In the genomic region with DNA sequence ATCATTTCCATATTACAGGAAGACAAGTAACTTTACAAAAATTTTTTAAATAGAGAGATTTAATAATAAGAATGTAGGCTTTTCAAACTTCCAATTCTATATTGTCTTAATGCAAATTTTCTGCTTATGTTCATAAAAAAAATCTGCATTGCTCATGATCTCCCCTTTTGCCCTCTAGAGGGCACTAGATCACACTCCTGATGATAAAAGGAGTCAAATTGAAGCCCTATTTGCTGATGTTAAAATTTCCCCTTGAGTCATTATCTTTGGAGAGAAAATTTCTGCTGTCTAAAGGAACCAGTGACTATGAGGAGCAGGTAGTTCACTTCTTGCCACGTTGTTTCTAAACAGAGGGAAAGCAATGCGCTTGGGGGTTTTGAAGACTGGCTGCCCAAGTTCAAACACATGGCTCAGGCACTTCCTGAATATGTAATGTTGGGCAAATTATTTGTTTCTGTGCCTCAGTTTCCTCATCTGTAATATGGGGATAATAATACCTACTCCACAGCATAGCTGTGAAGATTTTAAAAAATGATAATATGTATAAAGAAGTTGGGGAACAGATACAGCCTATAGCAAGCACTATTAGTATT, we compare ENCODE assay signal across 8 cellular contexts.
DNase-seq lines count a peak whose midpoint lies in the region; ATAC-seq and TF ChIP-seq lines count a peak whose summit lies in the region.

No MANE protein-coding gene starts in this region.

- TF ChIP-seq CTCF in left ventricle myocardium inferior (IDR thresholded peaks at IDR 0.05; ENCODE audit: borderline replicate concordance) (peak; percentile 69), choroid plexus epithelial cell (conservative IDR thresholded peaks at IDR 0.05; ENCODE audit: low read depth, low read length) (peak; percentile 65), nephron progenitor cell (IDR thresholded peaks at IDR 0.05) (peak; percentile 83)
- TF ChIP-seq CTCF in CD8-positive, alpha-beta T cell (IDR thresholded peaks at IDR 0.05): no peak

- H3K27ac ChIP-seq in left ventricle myocardium inferior (replicated peaks): no peak overlapping the region
- no peak overlapping the region for H3K27ac ChIP-seq in CD8-positive, alpha-beta T cell (ENCODE audit: low read depth, low read length)

- CTCF ChIA-PET in CD8-positive, alpha-beta T cell (lab: Charles Lee): no interaction called here

- no peak overlapping the region for H3K27ac Mint-ChIP-seq in nephron progenitor cell
- no peak overlapping the region for H3K27ac Mint-ChIP-seq in CD8-positive, alpha-beta T cell

- peaks cover 12% of the 10 kb centered on the region for H3K27me3 ChIP-seq in left ventricle myocardium inferior (ENCODE audit: low read depth)
- H3K27me3 ChIP-seq in CD8-positive, alpha-beta T cell (ENCODE audit: insufficient read depth, low read length): no peaks in the 10 kb centered on the region

- no peaks in the 10 kb centered on the region for H3K36me3 Mint-ChIP-seq in nephron progenitor cell (ENCODE audit: low read depth)
- H3K36me3 Mint-ChIP-seq in CD8-positive, alpha-beta T cell: no peaks in the 10 kb centered on the region

- POLR2A ChIA-PET in CD8-positive, alpha-beta T cell (lab: Charles Lee): no interaction called here

- H3K4me3 ChIP-seq in left ventricle myocardium inferior (no peak overlapping the region), choroid plexus epithelial cell (ENCODE audit: low read depth, low read length) (no peak overlapping the region)
- no peak overlapping the region for H3K4me3 ChIP-seq in CD8-positive, alpha-beta T cell (ENCODE audit: low read depth, low read length)

- no peak for ATAC-seq in Right ventricle myocardium inferior
- peak; percentile 66 for ATAC-seq in HG02759 (IDR thresholded peaks at IDR 0.05; ENCODE audit: unreplicated experiment)
- no peak for ATAC-seq in GM19467 (IDR thresholded peaks at IDR 0.05; ENCODE audit: unreplicated experiment)
- ATAC-seq in CD8-positive, alpha-beta T cell: no peak

- no peaks in the 10 kb centered on the region for H3K36me3 ChIP-seq in left ventricle myocardium inferior
- H3K36me3 ChIP-seq in CD8-positive, alpha-beta T cell (ENCODE audit: insufficient read depth, low read length): no peaks in the 10 kb centered on the region

- no peaks in the 10 kb centered on the region for H3K9me3 Mint-ChIP-seq in nephron progenitor cell
- H3K9me3 Mint-ChIP-seq in CD8-positive, alpha-beta T cell: no peaks in the 10 kb centered on the region

- H3K9me3 ChIP-seq in left ventricle myocardium inferior (replicated peaks): no peaks in the 10 kb centered on the region
- H3K9me3 ChIP-seq in CD8-positive, alpha-beta T cell (ENCODE audit: low read length): no peaks in the 10 kb centered on the region

- H3K4me1 ChIP-seq in left ventricle myocardium inferior: no peaks in the 10 kb centered on the region
- no peaks in the 10 kb centered on the region for H3K4me1 ChIP-seq in CD8-positive, alpha-beta T cell (ENCODE audit: insufficient read depth, low read length)

- intact Hi-C loops in left ventricle myocardium inferior (cut with micrococcal nuclease): no loop called here
- intact Hi-C loops in Right ventricle myocardium inferior (cut with DNase I): loop anchor here (10.0 kb wide), 1 partner anchor 894 kb away; no protein-coding TSS in a partner anchor
- intact Hi-C loops in CD8-positive, alpha-beta T cell (cut with DNase I, micrococcal nuclease): loop anchor here in 1 of 2 experiments (10.0 kb wide), 1 partner anchor 894 kb away; no protein-coding TSS in a partner anchor

- H3K27me3 Mint-ChIP-seq in nephron progenitor cell (ENCODE audit: low read depth, poor library complexity): peaks cover 10% of the 10 kb centered on the region
- H3K27me3 Mint-ChIP-seq in CD8-positive, alpha-beta T cell (ENCODE audit: low read depth): no peaks in the 10 kb centered on the region

- H3K4me3 Mint-ChIP-seq in nephron progenitor cell: no peak overlapping the region
- H3K4me3 Mint-ChIP-seq in CD8-positive, alpha-beta T cell: no peak overlapping the region

- peaks cover 4% of the 10 kb centered on the region for H3K4me1 Mint-ChIP-seq in nephron progenitor cell
- no peaks in the 10 kb centered on the region for H3K4me1 Mint-ChIP-seq in CD8-positive, alpha-beta T cell (ENCODE audit: low read depth)

- no peak for DNase-seq in left ventricle myocardium inferior
- DNase-seq in Right ventricle myocardium inferior (ENCODE audit: missing footprints): no peak
- peak; percentile 83 for DNase-seq in NCI-H69 (lab: John Stamatoyannopoulos, UW)
- peak; percentile 72 for DNase-seq in choroid plexus epithelial cell (ENCODE audit: low read depth)
- DNase-seq in nephron progenitor cell: no peak
- no peak for DNase-seq in CD8-positive, alpha-beta T cell

Comparison
In these comparisons a context has a peak if more than half of its experiments do, and no peak if none do; other contexts are left out.
1. DNase-seq: peak in NCI-H69 (single experiment) and choroid plexus epithelial cell (single experiment); none in left ventricle myocardium inferior (single experiment), Right ventricle myocardium inferior (single experiment), nephron progenitor cell (single experiment) and CD8-positive, alpha-beta T cell (0 of 7).